In genomic region chr20:4061989-4062388, GRCh38 we compare ENCODE assay signal across 1 cellular context.
TF ChIP-seq lines count a peak whose summit lies in the region.

No MANE protein-coding gene starts in this region.

TF ChIP-seq in HepG2, 621 proteins besides CTCF, POLR2A, EP300 and RAD21:
- TF ChIP-seq SRF (IDR thresholded peaks at IDR 0.05; ENCODE audit: low read depth, low read length): peak; percentile 82
- TF ChIP-seq KDM6A (CRISPR knock-in tag; IDR thresholded peaks at IDR 0.05; ENCODE audit: low read depth): no peak
